8 cellular contexts compared by ENCODE assay signal in the genomic region with DNA sequence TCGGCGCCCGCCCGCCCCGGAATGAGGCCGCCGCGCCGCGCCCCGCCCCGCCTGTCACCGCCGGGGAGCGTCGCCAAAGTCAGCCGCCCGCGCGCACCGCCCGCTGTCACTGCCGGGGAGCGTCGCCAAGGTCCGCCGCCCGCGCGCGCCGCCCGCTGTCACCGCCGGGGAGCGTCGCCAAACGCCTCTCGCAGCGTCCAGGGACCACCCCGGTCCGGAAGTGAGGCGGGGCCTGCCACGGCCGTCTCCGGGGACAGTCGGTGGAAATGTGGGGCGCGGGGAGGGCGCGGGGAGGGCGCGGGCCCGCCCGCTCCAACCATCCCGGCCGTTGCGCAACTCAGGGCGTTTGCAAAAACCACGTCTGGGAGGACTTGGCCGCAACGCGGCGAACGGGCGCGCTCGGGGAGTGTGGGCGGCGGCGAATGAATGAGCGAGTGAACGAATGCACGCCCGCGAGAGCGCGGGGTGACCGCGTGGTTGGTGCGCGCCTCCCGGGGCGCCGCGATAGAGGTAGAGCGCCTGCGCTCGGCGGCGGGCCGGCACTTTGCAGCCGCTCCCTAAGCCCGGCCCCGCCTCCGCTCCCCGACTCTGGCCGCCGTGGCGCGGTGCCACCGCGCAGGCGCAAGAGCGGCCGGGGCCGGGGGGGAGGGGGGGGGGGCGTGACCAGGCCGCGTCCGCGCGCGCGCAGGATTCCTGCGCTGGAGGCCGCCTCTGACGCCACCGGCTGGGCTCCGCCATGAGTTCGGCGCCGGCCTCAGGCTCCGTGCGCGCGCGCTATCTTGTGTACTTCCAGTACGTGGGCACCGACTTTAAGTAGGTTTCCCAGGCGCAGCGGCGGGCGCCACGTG. TPM values are rescaled to one million over a fixed set of nuclear protein-coding genes. Genes with fewer than 3 reads are reported as not detected.
DNase-seq lines count a peak whose midpoint lies in the region; ATAC-seq and TF ChIP-seq lines count a peak whose summit lies in the region.

A gene with protein sequence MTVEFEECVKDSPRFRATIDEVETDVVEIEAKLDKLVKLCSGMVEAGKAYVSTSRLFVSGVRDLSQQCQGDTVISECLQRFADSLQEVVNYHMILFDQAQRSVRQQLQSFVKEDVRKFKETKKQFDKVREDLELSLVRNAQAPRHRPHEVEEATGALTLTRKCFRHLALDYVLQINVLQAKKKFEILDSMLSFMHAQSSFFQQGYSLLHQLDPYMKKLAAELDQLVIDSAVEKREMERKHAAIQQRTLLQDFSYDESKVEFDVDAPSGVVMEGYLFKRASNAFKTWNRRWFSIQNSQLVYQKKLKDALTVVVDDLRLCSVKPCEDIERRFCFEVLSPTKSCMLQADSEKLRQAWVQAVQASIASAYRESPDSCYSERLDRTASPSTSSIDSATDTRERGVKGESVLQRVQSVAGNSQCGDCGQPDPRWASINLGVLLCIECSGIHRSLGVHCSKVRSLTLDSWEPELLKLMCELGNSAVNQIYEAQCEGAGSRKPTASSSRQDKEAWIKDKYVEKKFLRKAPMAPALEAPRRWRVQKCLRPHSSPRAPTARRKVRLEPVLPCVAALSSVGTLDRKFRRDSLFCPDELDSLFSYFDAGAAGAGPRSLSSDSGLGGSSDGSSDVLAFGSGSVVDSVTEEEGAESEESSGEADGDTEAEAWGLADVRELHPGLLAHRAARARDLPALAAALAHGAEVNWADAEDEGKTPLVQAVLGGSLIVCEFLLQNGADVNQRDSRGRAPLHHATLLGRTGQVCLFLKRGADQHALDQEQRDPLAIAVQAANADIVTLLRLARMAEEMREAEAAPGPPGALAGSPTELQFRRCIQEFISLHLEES (minus strand): TSS at position 23 of the 848 bp plus-strand sequence. CDS start 115 bp downstream, outside the sequence.
A gene with protein sequence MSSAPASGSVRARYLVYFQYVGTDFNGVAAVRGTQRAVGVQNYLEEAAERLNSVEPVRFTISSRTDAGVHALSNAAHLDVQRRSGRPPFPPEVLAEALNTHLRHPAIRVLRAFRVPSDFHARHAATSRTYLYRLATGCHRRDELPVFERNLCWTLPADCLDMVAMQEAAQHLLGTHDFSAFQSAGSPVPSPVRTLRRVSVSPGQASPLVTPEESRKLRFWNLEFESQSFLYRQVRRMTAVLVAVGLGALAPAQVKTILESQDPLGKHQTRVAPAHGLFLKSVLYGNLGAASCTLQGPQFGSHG (plus strand): TSS at position 690 of the 848 bp plus-strand sequence. CDS start 47 bp downstream, at position 737.

- TF ChIP-seq POLR2A in GM19099 (IDR thresholded peaks at IDR 0.05; ENCODE audit: extremely low read depth, insufficient read length, low read depth) = peak; percentile 51

- peak within 1 kb of the TSS; percentile 77 to 97 for H3K9ac ChIP-seq in colonic mucosa (ENCODE audit: low read depth in 2 of 2, low read length in 2 of 2)

- no peaks in the 10 kb centered on the region for H3K27me3 ChIP-seq in colonic mucosa

- H3K4me3 ChIP-seq in AG10803 (ENCODE audit: low read length) (peak within 1 kb of the TSS; percentile 72), colonic mucosa (peak within 1 kb of the TSS; percentile 80)

- no peaks in the 10 kb centered on the region for H3K36me3 ChIP-seq in colonic mucosa

- TF ChIP-seq CTCF in AG10803 (conservative IDR thresholded peaks at IDR 0.05; ENCODE audit: low read length) (no peak), colonic mucosa (IDR thresholded peaks at IDR 0.05) (no peak)

- intact Hi-C loops in colonic mucosa (cut with DNase I) = no loop called here

- DNase-seq in AG10803 (ENCODE audit: low read depth) (peak; percentile 94), NCI-H526 (lab: John Stamatoyannopoulos, UW) (peak; percentile 88 to 95), colonic mucosa (peak; percentile 82), left lobe of liver (ENCODE audit: low spot score) (peak; percentile 93)
- peak; percentile 92 for DNase-seq in activated CD4-positive, alpha-beta T cell treated with anti-CD3 and anti-CD28 coated beads for 48 hours
- DNase-seq in stimulated activated CD4-positive, alpha-beta T cell treated with anti-CD3 and anti-CD28 coated beads, Interleukin-2, amount 100 ng/mL, for 24 hours = peak; percentile 86 to 89

- H3K27ac ChIP-seq in colonic mucosa = peak within 1 kb of the TSS; percentile 88

- ATAC-seq in HG03432 (IDR thresholded peaks at IDR 0.05; ENCODE audit: unreplicated experiment) (peak; percentile 58), left lobe of liver (peak; percentile 78)

- peaks cover 30% of the 10 kb centered on the region for H3K4me1 ChIP-seq in colonic mucosa

- H3K9me3 ChIP-seq in colonic mucosa = no peaks in the 10 kb centered on the region

RNA-seq across cellular contexts. Expression of the first gene that starts in this region (rescaled TPM):
- total RNA-seq in colonic mucosa (10 to 100 TPM; 34.1 to 68.1 TPM), left lobe of liver (31.9 TPM)

RNA-seq across cellular contexts. Expression of the second gene that starts in this region (rescaled TPM):
- total RNA-seq in colonic mucosa (10 to 100 TPM; 14.3 to 35.8 TPM), left lobe of liver (8.4 TPM)

Comparison
In these comparisons a context has a peak if more than half of its experiments do, and no peak if none do; other contexts are left out.
1. Peak in every context shown above with its lines: DNase-seq, ATAC-seq, H3K4me3 ChIP-seq and H3K27ac ChIP-seq.